In the genomic region with DNA sequence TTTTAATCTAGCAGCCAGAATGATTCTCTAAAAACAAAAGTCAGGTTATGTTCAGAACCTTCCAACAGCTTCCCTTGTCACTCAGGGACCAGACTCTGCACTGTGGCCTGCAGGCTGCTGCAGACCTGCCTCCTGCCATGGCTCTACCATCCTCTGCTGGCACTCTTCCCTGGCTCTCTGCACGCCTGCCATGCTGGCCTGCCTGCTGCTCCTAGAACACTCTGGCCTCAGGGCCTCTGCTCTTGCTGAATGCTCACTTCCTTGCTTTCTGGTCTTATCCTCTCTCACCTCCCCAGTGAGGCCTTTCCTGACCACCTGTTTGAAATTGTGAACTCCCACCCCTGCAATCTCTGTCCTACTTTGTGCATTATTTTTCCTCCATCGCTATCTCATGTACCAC, we compare ENCODE assay signal across 14 cellular contexts.
DNase-seq lines count a peak whose midpoint lies in the region; ATAC-seq and TF ChIP-seq lines count a peak whose summit lies in the region.
"Had no signal": no experiment of that assay in that cellular context is flagged by ENCODE, and none has a peak within 500 bp of the region (broad histone marks: within the 10 kb centered on the region; RNA-seq: fewer than 3 reads in every experiment).

No MANE protein-coding gene starts in this region.

- H3K27me3 Mint-ChIP-seq in neural progenitor cell (ENCODE audit: insufficient read depth, low read depth): no peaks in the 10 kb centered on the region

- H3K9ac ChIP-seq in neural progenitor cell: no peak overlapping the region

- H3K27me3 ChIP-seq in neural progenitor cell: no peaks in the 10 kb centered on the region
- H3K27me3 ChIP-seq in PC-9 (ENCODE audit: insufficient read depth, low read depth): no peaks in the 10 kb centered on the region

- H3K36me3 Mint-ChIP-seq in neural progenitor cell: peaks cover 4% of the 10 kb centered on the region
- H3K36me3 Mint-ChIP-seq: immature natural killer cell had no signal

- no peak overlapping the region for H3K4me2 ChIP-seq in neural progenitor cell
- H3K4me2 ChIP-seq in PC-9: no peak overlapping the region

- intact Hi-C loops in PC-9 (cut with micrococcal nuclease; ENCODE audit: unreplicated experiment): no loop called here

- H3K4me3 ChIP-seq in neural progenitor cell (no peak overlapping the region), PC-9 (no peak overlapping the region)

- peaks cover 22% of the 10 kb centered on the region for H3K4me1 ChIP-seq in neural progenitor cell
- peaks cover 11% of the 10 kb centered on the region; the same call in 1 of the 2 replicates for H3K4me1 ChIP-seq in PC-9 (replicated peaks; ENCODE audit: insufficient read depth)

- H3F3A ChIP-seq in neural progenitor cell (ENCODE audit: low read depth) (peaks cover 3% of the 10 kb centered on the region), PC-9 (ENCODE audit: insufficient read depth, low read depth) (no peaks in the 10 kb centered on the region)

- no peaks in the 10 kb centered on the region for H3K9me3 ChIP-seq in neural progenitor cell (ENCODE audit: low read depth)
- no peaks in the 10 kb centered on the region for H3K9me3 ChIP-seq in PC-9 (ENCODE audit: insufficient read depth, low read depth)

- H4K20me1 ChIP-seq in neural progenitor cell (ENCODE audit: low read depth): no peaks in the 10 kb centered on the region
- H4K20me1 ChIP-seq in PC-9 (ENCODE audit: insufficient read depth): no peaks in the 10 kb centered on the region; the same call in 1 of the 2 replicates

- H3K27ac Mint-ChIP-seq in neural progenitor cell: no peak overlapping the region
- H3K27ac Mint-ChIP-seq: activated naive CD4-positive, alpha-beta T cell treated with anti-CD3 and anti-CD28 coated beads for 36 hours; nephron had no signal

- DNase-seq in DMS 273 (lab: John Stamatoyannopoulos, UW; ENCODE audit: unreplicated experiment) (peak; percentile 74), NCI-H226 (peak; percentile 57), neural progenitor cell (ENCODE audit: low spot score) (peak; percentile 5), NOMO-1 treated with DMSO at 0.1 percent for 48 hours (lab: John Stamatoyannopoulos, UW; ENCODE audit: unreplicated experiment) (no peak), activated T-cell treated with anti-CD3 and anti-CD28 coated beads for 4 hours (no peak), PC-9 (no peak)
- DNase-seq: activated naive CD4-positive, alpha-beta T cell treated with anti-CD3 and anti-CD28 coated beads for 36 hours; AML-193; immature natural killer cell; PC-3; T1000 had no signal

- H3K4me1 Mint-ChIP-seq in neural progenitor cell: peaks cover 5% of the 10 kb centered on the region
- H3K4me1 Mint-ChIP-seq: immature natural killer cell had no signal

- CTCF ChIA-PET in PC-9 (lab: Charles Lee): interaction anchor here (0.6 kb wide), 1 partner anchor 169 kb away, joined by 3 read pairs; no protein-coding TSS in a partner anchor

- H3K79me2 ChIP-seq in neural progenitor cell (ENCODE audit: low read depth): no peaks in the 10 kb centered on the region
- H3K79me2 ChIP-seq in PC-9 (ENCODE audit: low read depth): peaks cover 16% of the 10 kb centered on the region

- H3K27ac ChIP-seq in neural progenitor cell: no peak overlapping the region
- H3K27ac ChIP-seq in PC-9: no peak overlapping the region

- no peaks in the 10 kb centered on the region for H3K9me3 Mint-ChIP-seq in neural progenitor cell
- H3K9me3 Mint-ChIP-seq: activated naive CD4-positive, alpha-beta T cell treated with anti-CD3 and anti-CD28 coated beads for 36 hours; immature natural killer cell; nephron had no signal

- no peak for TF ChIP-seq CTCF in neural progenitor cell (IDR thresholded peaks at IDR 0.05)
- no peak for TF ChIP-seq CTCF in PC-9 (conservative IDR thresholded peaks at IDR 0.05)

- H3K36me3 ChIP-seq in neural progenitor cell (no peaks in the 10 kb centered on the region), PC-9 (ENCODE audit: low read depth) (no peaks in the 10 kb centered on the region)

- POLR2A ChIA-PET in PC-9 (lab: Charles Lee; ENCODE audit: unreplicated experiment): interaction anchor here (0.7 kb wide), 1 partner anchor 41 kb away, joined by 11 read pairs; no protein-coding TSS in a partner anchor

- H2AFZ ChIP-seq in neural progenitor cell (replicated peaks): no peak overlapping the region
- H2AFZ ChIP-seq in PC-9: no peak overlapping the region

- H3K4me3 Mint-ChIP-seq in neural progenitor cell: no peak overlapping the region
- H3K4me3 Mint-ChIP-seq: activated naive CD4-positive, alpha-beta T cell treated with anti-CD3 and anti-CD28 coated beads for 36 hours; immature natural killer cell; nephron had no signal

- BruUV-seq in PC-9 (replicated peaks; lab: Mats Ljungman, UMichigan): no TSS peak

- H3K9me2 ChIP-seq in PC-9 (ENCODE audit: insufficient read depth): no peaks in the 10 kb centered on the region

- ATAC-seq in esophagus mucosa (peak; percentile 54), HG03378 (IDR thresholded peaks at IDR 0.05; ENCODE audit: unreplicated experiment) (no peak)
- ATAC-seq: PC-3 had no signal

Comparison
In these comparisons a context has a peak if more than half of its experiments do, and no peak if none do; other contexts are left out.
1. DNase-seq: peak in DMS 273 (single experiment), NCI-H226 (single experiment) and neural progenitor cell (single experiment); none in NOMO-1 treated with DMSO at 0.1 percent for 48 hours (single experiment), activated T-cell treated with anti-CD3 and anti-CD28 coated beads for 4 hours (single experiment) and PC-9 (0 of 2).